8 cellular contexts compared by ENCODE assay signal in the genomic region with DNA sequence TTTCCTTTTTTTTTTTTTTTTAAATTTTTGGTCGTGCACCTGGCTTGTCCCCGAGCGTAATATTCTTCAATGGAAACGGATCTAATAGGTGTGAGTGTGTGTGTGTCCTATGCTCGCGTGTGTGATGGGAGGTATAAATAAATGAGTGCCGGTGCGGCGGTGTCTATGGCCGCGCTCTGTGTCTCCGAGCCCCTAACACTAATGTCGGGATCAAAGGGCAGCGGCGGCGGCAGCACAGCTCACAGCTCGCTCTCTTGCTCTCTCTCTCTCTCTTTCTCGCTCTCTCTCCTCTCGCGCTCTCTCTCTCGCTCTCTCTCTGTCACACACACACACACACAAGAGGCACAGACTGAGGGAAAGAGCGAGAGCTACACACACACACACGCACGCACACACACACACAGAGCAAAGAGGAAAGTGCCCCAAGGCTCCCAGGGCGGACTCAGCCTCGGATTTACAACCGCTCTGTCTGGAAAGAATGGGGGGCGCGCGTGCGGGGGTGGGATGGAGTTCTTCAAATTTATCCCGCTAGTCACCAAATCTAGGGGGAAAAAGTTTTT. TPM values are rescaled to one million over a fixed set of nuclear protein-coding genes. Genes with fewer than 3 reads are reported as not detected.
DNase-seq lines count a peak whose midpoint lies in the region; ATAC-seq and TF ChIP-seq lines count a peak whose summit lies in the region.

A gene with protein sequence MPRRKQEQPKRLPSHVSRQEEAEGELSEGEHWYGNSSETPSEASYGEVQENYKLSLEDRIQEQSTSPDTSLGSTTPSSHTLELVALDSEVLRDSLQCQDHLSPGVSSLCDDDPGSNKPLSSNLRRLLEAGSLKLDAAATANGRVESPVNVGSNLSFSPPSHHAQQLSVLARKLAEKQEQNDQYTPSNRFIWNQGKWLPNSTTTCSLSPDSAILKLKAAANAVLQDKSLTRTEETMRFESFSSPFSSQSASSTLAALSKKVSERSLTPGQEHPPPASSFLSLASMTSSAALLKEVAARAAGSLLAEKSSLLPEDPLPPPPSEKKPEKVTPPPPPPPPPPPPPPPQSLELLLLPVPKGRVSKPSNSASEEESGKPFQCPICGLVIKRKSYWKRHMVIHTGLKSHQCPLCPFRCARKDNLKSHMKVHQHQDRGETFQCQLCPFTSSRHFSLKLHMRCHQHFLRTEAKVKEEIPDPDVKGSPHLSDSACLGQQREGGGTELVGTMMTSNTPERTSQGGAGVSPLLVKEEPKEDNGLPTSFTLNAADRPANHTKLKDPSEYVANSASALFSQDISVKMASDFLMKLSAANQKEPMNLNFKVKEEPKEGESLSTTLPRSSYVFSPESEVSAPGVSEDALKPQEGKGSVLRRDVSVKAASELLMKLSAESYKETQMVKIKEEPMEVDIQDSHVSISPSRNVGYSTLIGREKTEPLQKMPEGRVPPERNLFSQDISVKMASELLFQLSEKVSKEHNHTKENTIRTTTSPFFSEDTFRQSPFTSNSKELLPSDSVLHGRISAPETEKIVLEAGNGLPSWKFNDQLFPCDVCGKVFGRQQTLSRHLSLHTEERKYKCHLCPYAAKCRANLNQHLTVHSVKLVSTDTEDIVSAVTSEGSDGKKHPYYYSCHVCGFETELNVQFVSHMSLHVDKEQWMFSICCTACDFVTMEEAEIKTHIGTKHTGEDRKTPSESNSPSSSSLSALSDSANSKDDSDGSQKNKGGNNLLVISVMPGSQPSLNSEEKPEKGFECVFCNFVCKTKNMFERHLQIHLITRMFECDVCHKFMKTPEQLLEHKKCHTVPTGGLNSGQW (minus strand): TSS at position 206 of the 560 bp plus-strand sequence. CDS start 416 bp downstream, outside the sequence.

- peaks cover 2% of the 10 kb centered on the region for H3K36me3 Mint-ChIP-seq in nephron (ENCODE audit: low read depth)

- peaks cover 37% of the 10 kb centered on the region for H3K4me1 Mint-ChIP-seq in nephron

- peak within 1 kb of the TSS; percentile 86 to 92 (median 91) for H3K4me3 Mint-ChIP-seq in nephron

- H3K4me3 ChIP-seq in Panc1 (ENCODE audit: low read depth in 2 of 2, low read length in 2 of 2) (peak within 1 kb of the TSS; percentile 65 to 84), stomach (peak within 1 kb of the TSS; percentile 69 to 90 (median 88))

- H3K9me3 Mint-ChIP-seq in nephron, result no peaks in the 10 kb centered on the region

- ATAC-seq in HG03457 (IDR thresholded peaks at IDR 0.05; ENCODE audit: unreplicated experiment) (peak; percentile 26), Panc1 (peak; percentile 58)

- intact Hi-C loops in Panc1 (cut with micrococcal nuclease; ENCODE audit: unreplicated experiment), result no loop called here
- intact Hi-C loops in stomach (cut with DNase I; ENCODE audit: low total_unique reads), result no loop called here

- peaks cover 10% of the 10 kb centered on the region for H3K4me1 ChIP-seq in Panc1 (ENCODE audit: control insufficient read depth, insufficient read depth, low read length)
- peaks cover 7 to 32% (median 21%) of the 10 kb centered on the region in 4 donors for H3K4me1 ChIP-seq in stomach

- POLR2A ChIA-PET in Panc1 (lab: Charles Lee), result interaction anchor here (0.6 kb wide), 1 partner anchor 49 kb away, joined by 9 read pairs; no protein-coding TSS in a partner anchor

- no peaks in the 10 kb centered on the region for H3K27me3 Mint-ChIP-seq in nephron (ENCODE audit: low read depth)

- in situ Hi-C loops in GM18951 (cut with MboI; ENCODE audit: low sequenced_read_pairs, unreplicated experiment), result no loop called here
- in situ Hi-C loops in Panc1 (cut with HindIII; ENCODE audit: low pct_unique_long_range_greater_than_20kb, low sequenced_read_pairs), result no loop called here

- 0 to 1% (median 1%) methylated on average over 32 of the region's 32 CpGs for WGBS in stomach, 5 donors

- no peak for TF ChIP-seq EP300 in stomach (IDR thresholded peaks at IDR 0.05)

- no peak for TF ChIP-seq CTCF in Panc1 (IDR thresholded peaks at IDR 0.05)
- no peak for TF ChIP-seq CTCF in nephron (IDR thresholded peaks at IDR 0.05; ENCODE audit: unreplicated experiment in 3 of 3)
- no peak for TF ChIP-seq CTCF in stomach (IDR thresholded peaks at IDR 0.05)

- CTCF ChIA-PET in Panc1 (lab: Charles Lee), result no interaction called here

- H3K27me3 ChIP-seq in Panc1 (ENCODE audit: control insufficient read depth, insufficient read depth, low read length) (no peaks in the 10 kb centered on the region), stomach (no peaks in the 10 kb centered on the region)

- H3K27ac ChIP-seq in Panc1 (ENCODE audit: low read length), result peak within 1 kb of the TSS; percentile 82
- H3K27ac ChIP-seq in stomach, result peak within 1 kb of the TSS; percentile 91 to 98 (median 95)

- H3K36me3 ChIP-seq in Panc1 (ENCODE audit: control insufficient read depth, insufficient read depth, low read length) (no peaks in the 10 kb centered on the region; the same call in 1 of the 2 replicates), stomach (no peaks in the 10 kb centered on the region)

- TF ChIP-seq POLR2A in GM18951 (IDR thresholded peaks at IDR 0.05; ENCODE audit: extremely low read depth, insufficient read depth, insufficient read length) (peak; percentile 69), stomach (IDR thresholded peaks at IDR 0.05) (no peak)

- no TSS peak for BruUV-seq in Panc1 (replicated peaks; lab: Mats Ljungman, UMichigan)

- H3K27ac Mint-ChIP-seq in nephron, result peak within 1 kb of the TSS; percentile 93 to 97 (median 94)

- DNase-seq in AG08396 (ENCODE audit: low spot score), result peak; percentile 46
- no peak for DNase-seq in Panc1 (ENCODE audit: low read depth, low spot score)
- DNase-seq in activated T-helper 9 cell treated with anti-CD3 and anti-CD28 coated beads, Interleukin-2, amount 50 U/mL, for 16 hours (ENCODE audit: low read depth), result peak; percentile 35
- DNase-seq in fibroblast of the conjunctiva (ENCODE audit: low read depth), result peak; percentile 56
- DNase-seq in stomach, result peak; percentile 59

- H3K9me3 ChIP-seq in Panc1 (ENCODE audit: control insufficient read depth, insufficient read depth, low read depth, low read length) (no peaks in the 10 kb centered on the region), stomach (no peaks in the 10 kb centered on the region)

RNA-seq across cellular contexts. Expression of the gene that starts here (rescaled TPM):
- total RNA-seq in Panc1 (2021; ENCODE audit: unreplicated experiment), result 6.3 TPM
- 5.8 TPM for polyA plus RNA-seq in Panc1 (2012; ENCODE audit: insufficient read length)
- total RNA-seq in stomach, result 100 to 1,000 TPM in 1 of 5 donors, 10 to 100 TPM in 4; 12.3 to 109 (median 17.4) TPM
- 1 to 10 TPM; 1.7 to 2.8 (median 2.4) TPM for polyA plus RNA-seq in stomach
